9 cellular contexts compared by ENCODE assay signal in genomic region chr1:200907611-200908097, GRCh38. TPM values are rescaled to one million over a fixed set of nuclear protein-coding genes. Genes with fewer than 3 reads are reported as not detected.
DNase-seq lines count a peak whose midpoint lies in the region; ATAC-seq and TF ChIP-seq lines count a peak whose summit lies in the region.
"Had no signal": no experiment of that assay in that cellular context is flagged by ENCODE, and none has a peak within 500 bp of the region (broad histone marks: within the 10 kb centered on the region; RNA-seq: fewer than 3 reads in every experiment).

No MANE protein-coding gene starts in this region.

- H3K4me1 ChIP-seq in stomach, result peaks cover 3 to 57% (median 25%) of the 10 kb centered on the region in 4 donors

- ATAC-seq in GM19372 (IDR thresholded peaks at IDR 0.05; ENCODE audit: low read depth, unreplicated experiment) (peak; percentile 47), HG03039 (IDR thresholded peaks at IDR 0.05; ENCODE audit: unreplicated experiment) (peak; percentile 58)

- no peaks in the 10 kb centered on the region for H3K27me3 ChIP-seq in stomach

- DNase-seq in SIG-M5 (lab: John Stamatoyannopoulos, UW) (peak; percentile 86), stomach (no peak), EL (no peak), NCI-H1417 treated with DMSO at 0.1 percent for 48 hours (lab: John Stamatoyannopoulos, UW) (no peak), DMS 273 treated with DMSO at 0.1 percent for 48 hours (lab: John Stamatoyannopoulos, UW) (no peak)
- DNase-seq: stimulated activated naive CD4-positive, alpha-beta T cell had no signal

- peak overlapping the region; percentile 24 to 78 (median 55) for H3K27ac ChIP-seq in stomach

- WGBS in stomach, 5 donors, result 70 to 86% (median 77%) methylated on average over 5 of the region's 5 CpGs

- no peak for TF ChIP-seq EP300 in stomach (IDR thresholded peaks at IDR 0.05)

- H3K36me3 ChIP-seq in stomach, result peaks cover 0 to 51% (median 18%) of the 10 kb centered on the region in 4 donors

- no peaks in the 10 kb centered on the region for H3K9me3 ChIP-seq in stomach

- TF ChIP-seq POLR2A in stomach (IDR thresholded peaks at IDR 0.05), result no peak

- TF ChIP-seq CTCF in stomach (IDR thresholded peaks at IDR 0.05), result no peak

- H3K4me3 ChIP-seq in stomach, result no peak overlapping the region

- intact Hi-C loops in stomach (cut with DNase I; ENCODE audit: low total_unique reads), result no loop called here

RNA-seq across cellular contexts. Expression of gene INAVA, which starts 13.0 kb away (rescaled TPM):
- 100 to 1,000 TPM in 3 of 5 donors, 10 to 100 TPM in 2; 38.0 to 184 (median 102) TPM for total RNA-seq in stomach
- polyA plus RNA-seq in stomach, result 10 to 100 TPM; 11.3 to 75.3 (median 28.2) TPM
- total RNA-seq: T-helper 2 cell treated with Interferon-gamma antibody and Interleukin-4, amounts not matched to agents 100 ng/mL and 5 ng/mL, for 36 hours had no signal

RNA-seq across cellular contexts. Expression of gene GPR25, which starts 34.9 kb away (rescaled TPM):
- not detected for total RNA-seq in stomach
- polyA plus RNA-seq in stomach, result 1 to 10 TPM in 1 of 3 donors, under 1 TPM in 2; 0.08 to 1.5 (median 0.75) TPM
- total RNA-seq: T-helper 2 cell treated with Interferon-gamma antibody and Interleukin-4, amounts not matched to agents 100 ng/mL and 5 ng/mL, for 36 hours had no signal
